Comparison of ENCODE assay signal across 8 cellular contexts in the genomic region with DNA sequence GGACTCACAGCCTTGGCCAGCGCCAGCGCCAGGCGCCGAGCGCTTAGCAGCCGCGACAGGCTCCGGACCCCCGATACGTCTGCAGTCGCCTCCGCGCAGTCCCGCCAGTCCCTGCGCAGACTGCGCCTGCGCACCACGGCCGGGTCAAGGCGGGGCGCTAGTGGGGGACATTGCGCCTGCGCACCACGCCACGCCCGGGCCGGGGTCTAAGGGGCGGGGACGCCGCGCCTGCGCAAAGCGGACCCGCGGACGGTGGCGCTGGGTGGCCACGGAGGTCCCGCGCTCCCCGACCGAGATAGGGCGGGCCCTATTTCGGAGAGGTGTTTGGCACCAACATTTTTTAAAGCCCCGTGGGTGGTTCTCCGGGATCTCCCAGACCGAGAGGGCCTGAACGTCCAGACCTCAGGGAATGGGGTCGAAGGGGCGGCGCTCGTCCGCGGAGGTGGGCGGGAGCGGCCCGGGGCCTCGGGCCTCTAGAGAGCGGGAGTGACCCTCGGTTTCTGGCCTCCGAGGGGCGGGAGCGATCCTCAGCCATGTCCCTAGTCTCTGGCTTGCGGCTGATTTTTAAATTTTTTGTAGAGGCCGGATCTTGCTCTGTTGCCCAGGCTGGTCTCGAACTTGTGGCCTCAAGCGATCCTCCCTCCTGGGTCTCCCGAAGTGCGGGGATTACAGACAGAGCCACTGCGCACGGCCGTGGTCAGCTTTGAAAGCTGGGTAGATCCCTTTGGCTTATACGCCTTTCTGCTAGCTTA.
DNase-seq lines count a peak whose midpoint lies in the region; ATAC-seq and TF ChIP-seq lines count a peak whose summit lies in the region.
"Not testable (repeated sequence)": the region's sequence is repeated elsewhere in the genome, so short reads cannot be mapped to it uniquely, and the experiment has no call there.

No MANE protein-coding gene starts in this region.

- H3K4me3 Mint-ChIP-seq in CD4-positive, alpha-beta memory T cell = peak overlapping the region; percentile 68 to 86 (median 80)
- peak overlapping the region; percentile 80 for H3K4me3 Mint-ChIP-seq in T-helper 1 cell treated with Interleukin-12 subunit alpha and Interleukin-12 subunit beta and Interleukin-4 antibody, amounts not matched to agents 30 μg/mL and 1 μg/mL, for 36 hours
- peak overlapping the region; percentile 87 for H3K4me3 Mint-ChIP-seq in natural killer cell

- H3K27me3 ChIP-seq in CD4-positive, alpha-beta memory T cell (ENCODE audit: insufficient read depth, low read length); adrenal gland: not testable (repeated sequence)

- H3K9me3 ChIP-seq in CD4-positive, alpha-beta memory T cell (ENCODE audit: control insufficient read depth in 1 of 2, low read length in 2 of 2); adrenal gland (replicated peaks in 1 of 3): not testable (repeated sequence)

- peak; percentile 82 to 89 (median 84) for DNase-seq in CD4-positive, alpha-beta memory T cell
- DNase-seq in adrenal gland (peak; percentile 79 to 93 (median 90)), globus pallidus (ENCODE audit: low spot score) (peak; percentile 74), natural killer cell (peak; percentile 81)
- DNase-seq in stimulated activated CD8-positive, alpha-beta memory T cell treated with anti-CD3 and anti-CD28 coated beads, Interleukin-15, amount 100 ng/mL, for 48 hours (ENCODE audit: low read depth in 2 of 2) = peak; percentile 83 to 86

- intact Hi-C loops in CD4-positive, alpha-beta memory T cell (cut with micrococcal nuclease); adrenal gland (cut with DNase I); natural killer cell (cut with micrococcal nuclease): not testable (repeated sequence)

- H3K4me1 Mint-ChIP-seq in CD4-positive, alpha-beta memory T cell; T-helper 1 cell treated with Interleukin-12 subunit alpha and Interleukin-12 subunit beta and Interleukin-4 antibody, amounts not matched to agents 30 μg/mL and 1 μg/mL, for 36 hours (ENCODE audit: low read depth); natural killer cell: not testable (repeated sequence)

- WGBS in adrenal gland, 4 donors = 2 to 8% (median 3%) methylated on average over 13 to 67 of the region's 73 CpGs; no CpG with 5 or more reads in 1 of the 4 donors

- peak overlapping the region; percentile 24 to 88 (median 70) for H3K27ac Mint-ChIP-seq in CD4-positive, alpha-beta memory T cell
- peak overlapping the region; percentile 59 for H3K27ac Mint-ChIP-seq in T-helper 1 cell treated with Interleukin-12 subunit alpha and Interleukin-12 subunit beta and Interleukin-4 antibody, amounts not matched to agents 30 μg/mL and 1 μg/mL, for 36 hours
- H3K27ac Mint-ChIP-seq in natural killer cell = peak overlapping the region; percentile 74 to 78

- not testable (repeated sequence) for H3K27me3 Mint-ChIP-seq in CD4-positive, alpha-beta memory T cell; T-helper 1 cell treated with Interleukin-12 subunit alpha and Interleukin-12 subunit beta and Interleukin-4 antibody, amounts not matched to agents 30 μg/mL and 1 μg/mL, for 36 hours (ENCODE audit: low read depth); natural killer cell (ENCODE audit: low read depth in 2 of 2)

- H3K27ac ChIP-seq in CD4-positive, alpha-beta memory T cell (ENCODE audit: low read depth, low read length) = peak overlapping the region; percentile 56
- peak overlapping the region in 4 of 5 donors; percentile 68 to 89 (median 78) for H3K27ac ChIP-seq in adrenal gland

- peak; percentile 39 to 56 for TF ChIP-seq POLR2A in adrenal gland (IDR thresholded peaks at IDR 0.05)

- ATAC-seq in GM19467 (IDR thresholded peaks at IDR 0.05; ENCODE audit: unreplicated experiment) = peak; percentile 84
- peak; percentile 50 for ATAC-seq in HG03378 (IDR thresholded peaks at IDR 0.05; ENCODE audit: unreplicated experiment)
- ATAC-seq in natural killer cell = peak; percentile 87 to 91 (median 88)

- not testable (repeated sequence) for H3K36me3 ChIP-seq in CD4-positive, alpha-beta memory T cell (ENCODE audit: insufficient read depth, low read length); adrenal gland (replicated peaks in 1 of 2)

- H3K4me1 ChIP-seq in CD4-positive, alpha-beta memory T cell (ENCODE audit: insufficient read depth, low read length); adrenal gland (replicated peaks in 1 of 2): not testable (repeated sequence)

- POLR2A ChIA-PET in CD4-positive, alpha-beta memory T cell (lab: Charles Lee; ENCODE audit: partially characterized antibody) = not testable (repeated sequence)

- H3K9me3 Mint-ChIP-seq in CD4-positive, alpha-beta memory T cell; T-helper 1 cell treated with Interleukin-12 subunit alpha and Interleukin-12 subunit beta and Interleukin-4 antibody, amounts not matched to agents 30 μg/mL and 1 μg/mL, for 36 hours; natural killer cell: not testable (repeated sequence)

- peak overlapping the region in 1 of 2 donors; percentile 49 for H3K4me3 ChIP-seq in CD4-positive, alpha-beta memory T cell (ENCODE audit: low read length in 2 of 2)
- H3K4me3 ChIP-seq in adrenal gland = peak overlapping the region in 3 of 4 donors; percentile 40 to 65 (median 54)

- TF ChIP-seq CTCF in adrenal gland (IDR thresholded peaks at IDR 0.05); natural killer cell (IDR thresholded peaks at IDR 0.05): not testable (repeated sequence)

- not testable (repeated sequence) for H3K36me3 Mint-ChIP-seq in CD4-positive, alpha-beta memory T cell; T-helper 1 cell treated with Interleukin-12 subunit alpha and Interleukin-12 subunit beta and Interleukin-4 antibody, amounts not matched to agents 30 μg/mL and 1 μg/mL, for 36 hours (ENCODE audit: low read depth); natural killer cell

- CTCF ChIA-PET in CD4-positive, alpha-beta memory T cell (lab: Charles Lee; ENCODE audit: partially characterized antibody) = not testable (repeated sequence)
